17 cellular contexts compared by ENCODE assay signal in genomic region chr10:3716093-3716492, GRCh38.
"Had no signal": no experiment of that assay in that cellular context is flagged by ENCODE, and none has a peak within 500 bp of the region (broad histone marks: within the 10 kb centered on the region; RNA-seq: fewer than 3 reads in every experiment).

No MANE protein-coding gene starts in this region.

- DNase-seq: activated CD4-positive, alpha-beta T cell treated with anti-CD3 and anti-CD28 coated beads for 1 hour; activated CD4-positive, alpha-beta T cell treated with anti-CD3 and anti-CD28 coated beads, Interleukin-2, amount 50 U/mL, for 4 hours; activated gamma-delta T cell; heart right ventricle; immature natural killer cell; left cardiac atrium; lower lobe of right lung; natural killer cell; stimulated activated CD8-positive, alpha-beta memory T cell treated with anti-CD3 and anti-CD28 coated beads, Interleukin-4, amount 100 ng/mL, for 48 hours; stimulated activated naive CD4-positive, alpha-beta T cell; T-helper 2 cell; WERI-Rb-1 had no signal

- H3K4me1 ChIP-seq: ascending aorta had no signal

- H3K79me2 ChIP-seq: parathyroid adenoma had no signal

- H3K27ac ChIP-seq: ascending aorta, gastroesophageal sphincter, heart right ventricle, lower lobe of right lung, parathyroid adenoma, thyroid gland, WERI-Rb-1 had no signal

- H3K9me3 ChIP-seq: thyroid gland had no signal

- H3K9me3 Mint-ChIP-seq: activated naive CD4-positive, alpha-beta T cell treated with anti-CD3 and anti-CD28 coated beads, Interleukin-2, amount 50 U/mL, for 24 hours had no signal

- H3K4me3 ChIP-seq: ascending aorta, gastroesophageal sphincter, heart right ventricle, lower lobe of right lung, thyroid gland had no signal

- ATAC-seq: gastroesophageal sphincter, heart right ventricle, left cardiac atrium, lower lobe of right lung, natural killer cell had no signal

- H3K27me3 Mint-ChIP-seq: activated naive CD4-positive, alpha-beta T cell treated with anti-CD3 and anti-CD28 coated beads, Interleukin-2, amount 50 U/mL, for 24 hours had no signal

- H3K9ac ChIP-seq: parathyroid adenoma had no signal

- H3K36me3 ChIP-seq: ascending aorta, gastroesophageal sphincter, heart right ventricle, lower lobe of right lung, thyroid gland, WERI-Rb-1 had no signal

- H3K4me3 Mint-ChIP-seq: activated naive CD4-positive, alpha-beta T cell treated with anti-CD3 and anti-CD28 coated beads, Interleukin-2, amount 50 U/mL, for 24 hours; immature natural killer cell; natural killer cell had no signal

- H3K4me1 Mint-ChIP-seq: activated naive CD4-positive, alpha-beta T cell treated with anti-CD3 and anti-CD28 coated beads, Interleukin-2, amount 50 U/mL, for 24 hours had no signal

- H2AFZ ChIP-seq: parathyroid adenoma had no signal

- H3K27ac Mint-ChIP-seq: activated naive CD4-positive, alpha-beta T cell treated with anti-CD3 and anti-CD28 coated beads, Interleukin-2, amount 50 U/mL, for 24 hours; immature natural killer cell; natural killer cell had no signal

- H3K27me3 ChIP-seq: ascending aorta, gastroesophageal sphincter, heart right ventricle, thyroid gland had no signal
